9 cellular contexts compared by ENCODE assay signal in the genomic region with DNA sequence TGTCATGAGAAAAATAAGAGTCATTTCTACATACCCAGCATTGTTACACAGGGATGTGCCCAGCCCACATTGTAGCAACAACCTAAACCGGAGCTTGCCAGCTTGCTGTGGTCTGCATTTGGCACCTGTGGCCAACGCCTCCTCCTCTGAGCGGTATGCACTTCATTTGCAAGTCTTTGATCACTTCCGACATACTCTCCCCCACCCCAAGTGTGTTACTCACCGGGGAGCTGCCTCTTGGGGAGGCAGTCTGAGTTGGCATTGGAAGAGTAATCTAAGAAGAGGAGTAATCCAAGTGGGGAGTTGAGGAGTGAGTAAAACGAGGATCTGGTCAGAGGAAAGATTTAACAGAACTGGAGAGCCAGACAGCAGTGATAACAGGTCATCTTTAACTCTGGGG. TPM values are rescaled to one million over a fixed set of nuclear protein-coding genes. Genes with fewer than 3 reads are reported as not detected.
DNase-seq lines count a peak whose midpoint lies in the region; ATAC-seq and TF ChIP-seq lines count a peak whose summit lies in the region.
"Had no signal": no experiment of that assay in that cellular context is flagged by ENCODE, and none has a peak within 500 bp of the region (broad histone marks: within the 10 kb centered on the region; RNA-seq: fewer than 3 reads in every experiment).

No MANE protein-coding gene starts in this region.

- peak; percentile 60 to 69 for DNase-seq in activated CD8-positive, alpha-beta memory T cell treated with anti-CD3 and anti-CD28 coated beads for 1 hour (ENCODE audit: extremely low read depth in 1 of 2, low read depth in 1 of 2)
- DNase-seq in fibroblast of gingiva (ENCODE audit: low read depth) (peak; percentile 38), glutamatergic neuron (no peak), foreskin melanocyte (no peak)
- peak; percentile 90 for DNase-seq in stimulated activated CD4-positive, alpha-beta T cell treated with anti-CD3 and anti-CD28 coated beads, Interleukin-15, amount 100 ng/mL, for 24 hours

- H3K9me3 ChIP-seq in ES-I3 (ENCODE audit: control insufficient read depth, insufficient read depth, low read length) = no peaks in the 10 kb centered on the region
- H3K9me3 ChIP-seq: neutrophil had no signal

- TF ChIP-seq EP300 in Ishikawa (IDR thresholded peaks at IDR 0.05; ENCODE audit: borderline replicate concordance) = no peak

- peaks cover 7% of the 10 kb centered on the region for H3K4me1 Mint-ChIP-seq in glutamatergic neuron (ENCODE audit: low read depth, unreplicated experiment)

- peak overlapping the region; percentile 10; the same call in 1 of the 2 replicates for H3K9ac ChIP-seq in ES-I3 (ENCODE audit: low read depth, low read length)

- no peak for ATAC-seq in HG03460 (IDR thresholded peaks at IDR 0.05; ENCODE audit: unreplicated experiment)

- H3K4me1 ChIP-seq in ES-I3 (ENCODE audit: insufficient read depth, low read length) = peaks cover 34% of the 10 kb centered on the region

- H3K9me3 Mint-ChIP-seq in glutamatergic neuron (ENCODE audit: unreplicated experiment) = no peaks in the 10 kb centered on the region

- no peak overlapping the region for H3K4me3 Mint-ChIP-seq in glutamatergic neuron (ENCODE audit: unreplicated experiment)

- no peak for TF ChIP-seq CTCF in glutamatergic neuron (IDR thresholded peaks at IDR 0.05; ENCODE audit: partially characterized antibody, unreplicated experiment)

- H3K27me3 Mint-ChIP-seq in glutamatergic neuron (ENCODE audit: unreplicated experiment) = no peaks in the 10 kb centered on the region

- H3K27ac Mint-ChIP-seq in glutamatergic neuron (ENCODE audit: unreplicated experiment) = no peak overlapping the region

- no peaks in the 10 kb centered on the region for H3K36me3 Mint-ChIP-seq in glutamatergic neuron (ENCODE audit: unreplicated experiment)

- no peak; the same call in 1 of the 2 replicates for TF ChIP-seq RAD21 in Ishikawa (IDR thresholded peaks at IDR 0.05; ENCODE audit: low read depth)

- no peaks in the 10 kb centered on the region for H3K36me3 ChIP-seq in ES-I3 (ENCODE audit: insufficient read depth, low read length)
- H3K36me3 ChIP-seq: neutrophil had no signal

TF ChIP-seq in Ishikawa, 13 proteins besides CTCF, POLR2A, EP300 and RAD21:
- TF ChIP-seq TAF1 (IDR thresholded peaks at IDR 0.05; ENCODE audit: low read depth) (no peak), EGR1 (IDR thresholded peaks at IDR 0.05) (peak; percentile 17; the same call in 1 of the 2 replicates), FOXM1 (IDR thresholded peaks at IDR 0.05; ENCODE audit: borderline replicate concordance, low read depth) (no peak), ZBTB7A (IDR thresholded peaks at IDR 0.05; ENCODE audit: low read depth) (no peak), CEBPB (IDR thresholded peaks at IDR 0.05) (no peak), CREB1 (IDR thresholded peaks at IDR 0.05; ENCODE audit: low read depth) (no peak), NFIC (IDR thresholded peaks at IDR 0.05) (peak; percentile 75), TCF12 (IDR thresholded peaks at IDR 0.05; ENCODE audit: low read depth) (no peak), YY1 (IDR thresholded peaks at IDR 0.05; ENCODE audit: low read depth) (no peak), TEAD4 (IDR thresholded peaks at IDR 0.05) (peak; percentile 66)
- TF ChIP-seq, protein P1, sequence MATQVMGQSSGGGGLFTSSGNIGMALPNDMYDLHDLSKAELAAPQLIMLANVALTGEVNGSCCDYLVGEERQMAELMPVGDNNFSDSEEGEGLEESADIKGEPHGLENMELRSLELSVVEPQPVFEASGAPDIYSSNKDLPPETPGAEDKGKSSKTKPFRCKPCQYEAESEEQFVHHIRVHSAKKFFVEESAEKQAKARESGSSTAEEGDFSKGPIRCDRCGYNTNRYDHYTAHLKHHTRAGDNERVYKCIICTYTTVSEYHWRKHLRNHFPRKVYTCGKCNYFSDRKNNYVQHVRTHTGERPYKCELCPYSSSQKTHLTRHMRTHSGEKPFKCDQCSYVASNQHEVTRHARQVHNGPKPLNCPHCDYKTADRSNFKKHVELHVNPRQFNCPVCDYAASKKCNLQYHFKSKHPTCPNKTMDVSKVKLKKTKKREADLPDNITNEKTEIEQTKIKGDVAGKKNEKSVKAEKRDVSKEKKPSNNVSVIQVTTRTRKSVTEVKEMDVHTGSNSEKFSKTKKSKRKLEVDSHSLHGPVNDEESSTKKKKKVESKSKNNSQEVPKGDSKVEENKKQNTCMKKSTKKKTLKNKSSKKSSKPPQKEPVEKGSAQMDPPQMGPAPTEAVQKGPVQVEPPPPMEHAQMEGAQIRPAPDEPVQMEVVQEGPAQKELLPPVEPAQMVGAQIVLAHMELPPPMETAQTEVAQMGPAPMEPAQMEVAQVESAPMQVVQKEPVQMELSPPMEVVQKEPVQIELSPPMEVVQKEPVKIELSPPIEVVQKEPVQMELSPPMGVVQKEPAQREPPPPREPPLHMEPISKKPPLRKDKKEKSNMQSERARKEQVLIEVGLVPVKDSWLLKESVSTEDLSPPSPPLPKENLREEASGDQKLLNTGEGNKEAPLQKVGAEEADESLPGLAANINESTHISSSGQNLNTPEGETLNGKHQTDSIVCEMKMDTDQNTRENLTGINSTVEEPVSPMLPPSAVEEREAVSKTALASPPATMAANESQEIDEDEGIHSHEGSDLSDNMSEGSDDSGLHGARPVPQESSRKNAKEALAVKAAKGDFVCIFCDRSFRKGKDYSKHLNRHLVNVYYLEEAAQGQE (IDR thresholded peaks at IDR 0.05; ENCODE audit: low read depth) = no peak
- TF ChIP-seq, protein P2, sequence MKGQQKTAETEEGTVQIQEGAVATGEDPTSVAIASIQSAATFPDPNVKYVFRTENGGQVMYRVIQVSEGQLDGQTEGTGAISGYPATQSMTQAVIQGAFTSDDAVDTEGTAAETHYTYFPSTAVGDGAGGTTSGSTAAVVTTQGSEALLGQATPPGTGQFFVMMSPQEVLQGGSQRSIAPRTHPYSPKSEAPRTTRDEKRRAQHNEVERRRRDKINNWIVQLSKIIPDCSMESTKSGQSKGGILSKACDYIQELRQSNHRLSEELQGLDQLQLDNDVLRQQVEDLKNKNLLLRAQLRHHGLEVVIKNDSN (IDR thresholded peaks at IDR 0.05) = no peak
- TF ChIP-seq, protein P3, sequence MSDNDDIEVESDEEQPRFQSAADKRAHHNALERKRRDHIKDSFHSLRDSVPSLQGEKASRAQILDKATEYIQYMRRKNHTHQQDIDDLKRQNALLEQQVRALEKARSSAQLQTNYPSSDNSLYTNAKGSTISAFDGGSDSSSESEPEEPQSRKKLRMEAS (IDR thresholded peaks at IDR 0.05) = peak; percentile 38

RNA-seq across cellular contexts. Expression of a gene that starts 3.8 kb away (rescaled TPM):
- total RNA-seq in glutamatergic neuron (ENCODE audit: unreplicated experiment) = 36.7 TPM

Comparison
In these comparisons a context has a peak if more than half of its experiments do, and no peak if none do; other contexts are left out.
1. DNase-seq: peak in activated CD8-positive, alpha-beta memory T cell treated with anti-CD3 and anti-CD28 coated beads for 1 hour (2 of 2), fibroblast of gingiva (single experiment) and stimulated activated CD4-positive, alpha-beta T cell treated with anti-CD3 and anti-CD28 coated beads, Interleukin-15, amount 100 ng/mL, for 24 hours (single experiment); none in glutamatergic neuron (single experiment) and foreskin melanocyte (single experiment).